8 cellular contexts compared by ENCODE assay signal in the genomic region with DNA sequence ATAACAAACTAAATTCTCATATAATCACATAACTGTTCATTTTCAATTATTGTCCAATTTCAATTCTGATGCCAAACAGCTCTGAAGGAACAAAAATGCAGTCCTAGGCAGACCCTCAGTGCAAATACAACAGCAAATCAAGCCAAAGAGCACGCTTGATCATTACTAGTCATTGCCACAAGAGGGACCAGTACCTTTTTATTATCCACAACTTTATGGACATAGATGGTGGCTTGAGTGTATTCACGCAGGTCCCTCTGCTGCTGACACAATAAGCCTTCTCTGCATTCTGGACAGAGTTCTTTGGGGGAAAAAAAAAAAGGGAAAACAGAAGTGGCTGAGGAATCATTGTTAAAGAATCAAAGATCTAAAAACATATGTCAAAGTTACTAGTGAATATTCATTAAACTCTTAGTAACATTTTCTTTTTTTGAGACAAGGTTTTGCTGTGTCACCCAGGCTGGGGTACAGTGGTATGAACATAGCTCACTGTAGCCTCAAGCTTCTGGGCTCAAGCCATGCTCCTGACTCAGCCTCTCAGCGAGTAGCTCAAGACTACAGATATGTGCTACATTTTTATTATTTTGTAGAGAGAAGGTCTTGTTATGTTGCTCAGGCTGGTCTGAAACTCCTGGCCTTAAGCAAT. TPM values are rescaled to one million over a fixed set of nuclear protein-coding genes. Genes with fewer than 3 reads are reported as not detected.
A peak's percentile ranks its signal among the peaks of the same experiment; 100 is the strongest.
DNase-seq lines count a peak whose midpoint lies in the region; ATAC-seq and TF ChIP-seq lines count a peak whose summit lies in the region.

No MANE protein-coding gene starts in this region.

- H3K4me3 ChIP-seq in A673 (ENCODE audit: low read depth, low read length, poor library complexity, severe bottlenecking) (no peak overlapping the region), gastroesophageal sphincter (no peak overlapping the region)

- H3K4me1 Mint-ChIP-seq in osteocyte (ENCODE audit: unreplicated experiment), result peaks cover 41% of the 10 kb centered on the region

- no TSS peak for BruUV-seq in A673 (replicated peaks; lab: Mats Ljungman, UMichigan)

- WGBS in gastroesophageal sphincter (ENCODE audit: low coverage in 1 of 2), 2 donors, result 58 to 71% methylated on average over 3 of the region's 3 CpGs

- POLR2A ChIA-PET in A673 (lab: Charles Lee; ENCODE audit: low non-redundant PET), result no interaction called here

- H3K4me1 ChIP-seq in A673 (ENCODE audit: insufficient read depth, low read length, poor library complexity, severe bottlenecking) (peaks cover 15% of the 10 kb centered on the region), gastroesophageal sphincter (peaks cover 0 to 21% (median 0%) of the 10 kb centered on the region in 3 donors)

- ATAC-seq in gastroesophageal sphincter, result no peak

- TF ChIP-seq CTCF in A673 (conservative IDR thresholded peaks at IDR 0.05; ENCODE audit: low read depth, low read length), result peak; percentile 59
- TF ChIP-seq CTCF in osteocyte (IDR thresholded peaks at IDR 0.05), result peak; percentile 67
- TF ChIP-seq CTCF in gastroesophageal sphincter (IDR thresholded peaks at IDR 0.05), result peak in 1 of 4 experiments; percentile 22

- peaks cover 35% of the 10 kb centered on the region for H3K36me3 Mint-ChIP-seq in osteocyte (ENCODE audit: unreplicated experiment)

- intact Hi-C loops in A673 (cut with micrococcal nuclease; ENCODE audit: unreplicated experiment), result loop anchor here (5.0 kb wide), 1 partner anchor 259 kb away; no protein-coding TSS in a partner anchor

- CTCF ChIA-PET in A673 (lab: Charles Lee), result no interaction called here

- H3K4me3 Mint-ChIP-seq in osteocyte (ENCODE audit: unreplicated experiment), result no peak overlapping the region

- no peaks in the 10 kb centered on the region for H3K27me3 Mint-ChIP-seq in osteocyte (ENCODE audit: unreplicated experiment)

- H3K27ac ChIP-seq in A673 (ENCODE audit: low read depth, low read length, poor library complexity, severe bottlenecking) (peak overlapping the region; percentile 15), gastroesophageal sphincter (no peak overlapping the region)

- peaks cover 49% of the 10 kb centered on the region for H3K36me3 ChIP-seq in A673 (ENCODE audit: insufficient read depth, low read length, poor library complexity, severe bottlenecking)
- H3K36me3 ChIP-seq in gastroesophageal sphincter, result peaks cover 3 to 80% of the 10 kb centered on the region in 2 donors

- H3K27ac Mint-ChIP-seq in osteocyte (ENCODE audit: unreplicated experiment), result peak overlapping the region; percentile 50

- H3K9me3 Mint-ChIP-seq in osteocyte (ENCODE audit: unreplicated experiment), result no peaks in the 10 kb centered on the region

- H3K9me3 ChIP-seq in A673 (ENCODE audit: low read depth, low read length, poor library complexity, severe bottlenecking) (no peaks in the 10 kb centered on the region), gastroesophageal sphincter (no peaks in the 10 kb centered on the region)

- no peak for TF ChIP-seq EP300 in gastroesophageal sphincter (IDR thresholded peaks at IDR 0.05)

- TF ChIP-seq POLR2A in gastroesophageal sphincter (IDR thresholded peaks at IDR 0.05), result no peak

- H3K27me3 ChIP-seq in A673 (replicated peaks; ENCODE audit: insufficient read depth, low read depth, low read length, poor library complexity), result no peaks in the 10 kb centered on the region
- H3K27me3 ChIP-seq in gastroesophageal sphincter, result no peaks in the 10 kb centered on the region

- peak; percentile 60 for DNase-seq in A673 (ENCODE audit: low spot score)
- peak; percentile 8 for DNase-seq in GF-D8 (lab: John Stamatoyannopoulos, UW)
- DNase-seq in NCI-H460 (ENCODE audit: extremely low read depth, low read depth), result peak; percentile 41
- DNase-seq in dermis blood vessel endothelial cell, result peak; percentile 79
- DNase-seq in osteocyte (ENCODE audit: extremely low spot score, unreplicated experiment), result no peak
- DNase-seq in activated CD8-positive, alpha-beta memory T cell treated with anti-CD3 and anti-CD28 coated beads for 24 hours, result no peak
- DNase-seq in NCI-H524 treated with DMSO at 0.1 percent for 48 hours (lab: John Stamatoyannopoulos, UW), result no peak

RNA-seq across cellular contexts. Expression of a gene that starts 34.3 kb away (rescaled TPM):
- total RNA-seq in A673 (2021) (37.7 and 40.3 TPM in 2 replicates), dermis blood vessel endothelial cell (under 0.01 and 0.05 TPM in 2 replicates), osteocyte (3.5 and 3.8 TPM in 2 replicates), gastroesophageal sphincter (1 to 10 TPM in 1 of 4 donors, under 1 TPM in 1, not detected in 2; 0.12 to 2.3 TPM)
- 0.17 TPM in 1 of 2 replicates, not detected in the other for total RNA-seq in NCI-H460 (2014; rRNA removed; shearing (Covaris generic))
- 1.7 and 2.7 TPM in 2 replicates for polyA plus RNA-seq in NCI-H460 (2014; cell fraction: nucleus; rRNA removed)

Comparison
In these comparisons a context has a peak if more than half of its experiments do, and no peak if none do; other contexts are left out.
1. DNase-seq: peak in A673 (single experiment), GF-D8 (single experiment), NCI-H460 (single experiment) and dermis blood vessel endothelial cell (single experiment); none in osteocyte (single experiment), activated CD8-positive, alpha-beta memory T cell treated with anti-CD3 and anti-CD28 coated beads for 24 hours (single experiment) and NCI-H524 treated with DMSO at 0.1 percent for 48 hours (single experiment).